8 cellular contexts compared by ENCODE assay signal in the genomic region with DNA sequence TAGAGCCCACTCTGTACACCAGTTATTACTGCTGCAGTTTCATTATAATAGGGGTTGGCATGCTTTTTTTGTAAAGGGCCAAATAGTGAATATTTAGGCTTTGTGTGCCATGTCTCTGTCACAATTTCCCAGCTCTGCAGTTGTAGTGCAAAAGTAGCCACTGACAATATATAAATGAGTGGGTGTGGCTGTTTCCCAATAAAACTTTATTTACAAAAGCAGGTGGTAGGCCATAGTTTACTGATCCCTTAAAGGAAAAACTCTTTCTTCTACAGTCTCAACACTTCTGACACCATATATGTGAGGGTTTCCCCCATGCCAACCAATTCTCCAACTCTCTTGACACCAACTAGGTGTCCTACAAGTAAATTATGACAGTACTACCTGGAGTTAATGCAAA.
"Had no signal": no experiment of that assay in that cellular context is flagged by ENCODE, and none has a peak within 500 bp of the region (broad histone marks: within the 10 kb centered on the region; RNA-seq: fewer than 3 reads in every experiment).

No MANE protein-coding gene starts in this region.

- DNase-seq: GDM1, GF-D8 had no signal

- ATAC-seq: GM12878 had no signal

- FAIRE-seq: G401.6, GM12878, GM12891, GM12892, GM18507, GM19239 had no signal

- H3K4me3 ChIP-seq: GM12878 had no signal
